20 cellular contexts compared by ENCODE assay signal in genomic region chr10:112906945-112907344, GRCh38.
"Had no signal": no experiment of that assay in that cellular context is flagged by ENCODE, and none has a peak within 500 bp of the region (broad histone marks: within the 10 kb centered on the region; RNA-seq: fewer than 3 reads in every experiment).

No MANE protein-coding gene starts in this region.

- H3K4me1 ChIP-seq: parathyroid adenoma, right atrium auricular region, vagina had no signal

- ATAC-seq: effector memory CD8-positive, alpha-beta T cell; mucosa of descending colon; sciatic nerve; stimulated activated naive CD8-positive, alpha-beta T cell treated with anti-CD3 and anti-CD28 coated beads, Interleukin-15, amount 100 ng/mL, for 72 hours had no signal

- H3K36me3 ChIP-seq: esophagus squamous epithelium, right atrium auricular region, vagina had no signal

- DNase-seq: dermis blood vessel endothelial cell; effector memory CD8-positive, alpha-beta T cell; erythroblast; esophagus squamous epithelium; foreskin melanocyte; mesenchymal stem cell; naive B cell; stimulated activated CD4-positive, alpha-beta T cell treated with anti-CD3 and anti-CD28 coated beads, Interleukin-12 subunit alpha, Interleukin-12 subunit beta, amount 100 ng/mL, for 4 hours; stimulated activated CD4-positive, alpha-beta T cell treated with anti-CD3 and anti-CD28 coated beads, Interleukin-1b, Interleukin-23, amount 100 ng/mL, for 48 hours; stimulated activated CD4-positive, alpha-beta T cell treated with anti-CD3 and anti-CD28 coated beads, Interleukin-4, amount 100 ng/mL, for 1 hour; stimulated activated CD8-positive, alpha-beta memory T cell treated with anti-CD3 and anti-CD28 coated beads, Interleukin-4, amount 100 ng/mL, for 48 hours; stimulated activated naive CD4-positive, alpha-beta T cell; stimulated activated naive CD8-positive, alpha-beta T cell treated with anti-CD3 and anti-CD28 coated beads, Interleukin-15, amount 100 ng/mL, for 72 hours had no signal

- H3K27ac ChIP-seq: coronary artery, esophagus squamous epithelium, parathyroid adenoma, right atrium auricular region, vagina had no signal

- H3K9me3 ChIP-seq: esophagus squamous epithelium, mucosa of descending colon, right atrium auricular region, vagina had no signal

- H3K4me3 ChIP-seq: coronary artery, esophagus squamous epithelium, mucosa of descending colon, right atrium auricular region, smooth muscle cell, vagina had no signal

- H3K27me3 ChIP-seq: esophagus squamous epithelium, right atrium auricular region, vagina had no signal
